In genomic region chr2:229997565-229997964, GRCh38 we compare ENCODE assay signal across 34 cellular contexts.
"Had no signal": no experiment of that assay in that cellular context is flagged by ENCODE, and none has a peak within 500 bp of the region (broad histone marks: within the 10 kb centered on the region; RNA-seq: fewer than 3 reads in every experiment).

No MANE protein-coding gene starts in this region.

- H3K27me3 Mint-ChIP-seq: activated B cell treated with CpG ODN at 0.5 μM for 24 hours; activated CD8-positive, alpha-beta T cell treated with anti-CD3 and anti-CD28 coated beads for 36 hours; activated naive CD8-positive, alpha-beta T cell; activated T-helper 17 cell treated with anti-CD3 and anti-CD28 coated beads, Interleukin-2, amount 50 U/mL, for 72 hours; effector memory CD8-positive, alpha-beta T cell; T-helper 17 cell had no signal

- H3K4me1 Mint-ChIP-seq: activated T-helper 17 cell treated with anti-CD3 and anti-CD28 coated beads, Interleukin-2, amount 50 U/mL, for 72 hours had no signal

- H3K27ac Mint-ChIP-seq: activated B cell treated with CpG ODN at 0.5 μM for 24 hours; activated CD8-positive, alpha-beta T cell treated with anti-CD3 and anti-CD28 coated beads for 36 hours; activated naive CD8-positive, alpha-beta T cell; activated T-helper 17 cell treated with anti-CD3 and anti-CD28 coated beads, Interleukin-2, amount 50 U/mL, for 72 hours; effector memory CD8-positive, alpha-beta T cell; T-helper 17 cell; T-helper 2 cell treated with Interferon-gamma antibody and Interleukin-4, amounts not matched to agents 5 μg/mL and 100 μg/mL, for 36 hours had no signal

- H3K9me3 Mint-ChIP-seq: activated B cell treated with CpG ODN at 0.5 μM for 24 hours; activated CD8-positive, alpha-beta T cell treated with anti-CD3 and anti-CD28 coated beads for 36 hours; activated T-cell treated with anti-CD3 and anti-CD28 coated beads, Interleukin-2, amount 50 U/mL, for 4 hours; activated T-helper 17 cell treated with anti-CD3 and anti-CD28 coated beads, Interleukin-2, amount 50 U/mL, for 72 hours; effector memory CD8-positive, alpha-beta T cell; T-helper 2 cell treated with Interferon-gamma antibody and Interleukin-4, amounts not matched to agents 5 μg/mL and 100 μg/mL, for 36 hours had no signal

- H3K27me3 ChIP-seq: brain microvascular endothelial cell had no signal

- H3K27ac ChIP-seq: brain microvascular endothelial cell, epithelial cell of prostate, WERI-Rb-1 had no signal

- FAIRE-seq: astrocyte, colon, endothelial cell of umbilical vein, frontal cortex had no signal

- ATAC-seq: activated CD4-positive, CD25-positive, alpha-beta regulatory T cell treated with anti-CD3 and anti-CD28 coated beads, Interleukin-2, amount 50 U/mL, for 24 hours; activated CD8-positive, alpha-beta T cell treated with anti-CD3 and anti-CD28 coated beads for 36 hours; activated T-cell treated with anti-CD3 and anti-CD28 coated beads, Interleukin-2, amount 50 U/mL, for 4 hours; activated T-helper 17 cell treated with anti-CD3 and anti-CD28 coated beads, Interleukin-2, amount 50 U/mL, for 72 hours; effector memory CD8-positive, alpha-beta T cell; T-helper 17 cell had no signal

- DNase-seq: activated B cell treated with CpG ODN at 0.5 μM for 24 hours; activated CD4-positive, alpha-beta T cell treated with anti-CD3 and anti-CD28 coated beads for 48 hours; activated CD4-positive, alpha-beta T cell treated with anti-CD3 and anti-CD28 coated beads, Interleukin-2, amount 50 U/mL, for 1 hour; activated CD4-positive, alpha-beta T cell treated with anti-CD3 and anti-CD28 coated beads, Interleukin-2, amount 50 U/mL, for 48 hours; activated CD8-positive, alpha-beta memory T cell treated with anti-CD3 and anti-CD28 coated beads for 24 hours; activated CD8-positive, alpha-beta T cell treated with anti-CD3 and anti-CD28 coated beads for 36 hours; activated effector memory CD4-positive, alpha-beta T cell treated with Interleukin-2 at 50 U/mL for 16 hours; activated gamma-delta T cell treated with Interleukin-2 at 50 U/mL for 16 hours; activated naive CD4-positive, alpha-beta T cell treated with anti-CD3 and anti-CD28 coated beads, Interleukin-2, amount 50 U/mL, for 16 hours; activated naive CD4-positive, alpha-beta T cell treated with Interleukin-2 at 50 U/mL for 16 hours; activated T-cell treated with anti-CD3 and anti-CD28 coated beads, Interleukin-2, amount 50 U/mL, for 4 hours; amniotic stem cell; anterior cingulate cortex; brain microvascular endothelial cell; caudate nucleus; cortex of kidney; dermis blood vessel endothelial cell; effector CD4-positive, alpha-beta T cell; effector memory CD8-positive, alpha-beta T cell; foreskin fibroblast; head of caudate nucleus; T-helper 1 cell; T-helper 17 cell; T1000; WERI-Rb-1 had no signal

- H3K36me3 ChIP-seq: brain microvascular endothelial cell, WERI-Rb-1 had no signal

- H3K4me3 Mint-ChIP-seq: activated B cell treated with CpG ODN at 0.5 μM for 24 hours; activated CD8-positive, alpha-beta T cell treated with anti-CD3 and anti-CD28 coated beads for 36 hours; activated naive CD8-positive, alpha-beta T cell; activated T-cell treated with anti-CD3 and anti-CD28 coated beads, Interleukin-2, amount 50 U/mL, for 4 hours; activated T-helper 17 cell treated with anti-CD3 and anti-CD28 coated beads, Interleukin-2, amount 50 U/mL, for 72 hours; effector memory CD8-positive, alpha-beta T cell; T-helper 17 cell; T-helper 2 cell treated with Interferon-gamma antibody and Interleukin-4, amounts not matched to agents 5 μg/mL and 100 μg/mL, for 36 hours had no signal
